ENCODE assay signal across 8 cellular contexts in genomic region chr16:75148311-75149195, GRCh38. TPM values are rescaled to one million over a fixed set of nuclear protein-coding genes. Genes with fewer than 3 reads are reported as not detected.
DNase-seq lines count a peak whose midpoint lies in the region; ATAC-seq, FAIRE-seq and TF ChIP-seq lines count a peak whose summit lies in the region.

ZFP1 (plus strand) TSS chr16:75148524; CDS start chr16:75152952, 4,428 bp downstream.

- DNase-seq in Caco-2 (peak; percentile 97 to 98), HTR-8/SVneo (ENCODE audit: insufficient read length, low spot score) (peak; percentile 98), NOMO-1 treated with DMSO at 0.1 percent for 48 hours (lab: John Stamatoyannopoulos, UW; ENCODE audit: unreplicated experiment) (peak; percentile 82), memory B cell (ENCODE audit: low spot score in 2 of 2) (peak; percentile 95 to 96)
- DNase-seq in effector memory CD8-positive, alpha-beta T cell, result peak; percentile 92 to 94 (median 93)
- peak; percentile 90 for DNase-seq in stimulated activated CD8-positive, alpha-beta memory T cell treated with anti-CD3 and anti-CD28 coated beads, Interleukin-12 subunit alpha, Interleukin-12 subunit beta, amount 100 ng/mL, for 1 hour (ENCODE audit: low read depth)

- intact Hi-C loops in Caco-2 (cut with micrococcal nuclease; ENCODE audit: unreplicated experiment), result loop anchor here (1.0 kb wide), 1 partner anchor 20 kb away; no protein-coding TSS in a partner anchor

- H3K4me1 ChIP-seq in Caco-2, result no peaks in the 10 kb centered on the region

- H3K36me3 ChIP-seq in Caco-2 (ENCODE audit: control insufficient read depth, insufficient read depth, low read length), result no peaks in the 10 kb centered on the region

- peak; percentile 87 for FAIRE-seq in HTR-8/SVneo (lab: Jason Lieb, UNC)

- H3K4me3 Mint-ChIP-seq in Caco-2 (ENCODE audit: unreplicated experiment) (peak within 1 kb of the TSS; percentile 87), memory B cell (peak within 1 kb of the TSS; percentile 91)
- H3K4me3 Mint-ChIP-seq in effector memory CD8-positive, alpha-beta T cell, result peak within 1 kb of the TSS; percentile 85 to 91

- H3K27me3 ChIP-seq in Caco-2 (replicated peaks; ENCODE audit: control insufficient read depth, insufficient read depth, low read length), result no peaks in the 10 kb centered on the region

- H3K27ac Mint-ChIP-seq in Caco-2 (ENCODE audit: unreplicated experiment) (peak within 1 kb of the TSS; percentile 78), memory B cell (peak within 1 kb of the TSS; percentile 45)
- H3K27ac Mint-ChIP-seq in effector memory CD8-positive, alpha-beta T cell, result peak within 1 kb of the TSS; percentile 78 to 84

- TF ChIP-seq CTCF in Caco-2 (IDR thresholded peaks at IDR 0.05; ENCODE audit: insufficient read depth in 1 of 2, low read depth in 1 of 2, low read length in 1 of 2, severe bottlenecking in 1 of 2, unreplicated experiment in 1 of 2), result no peak

- H3K9me3 Mint-ChIP-seq in Caco-2 (ENCODE audit: unreplicated experiment) (peaks cover 31% of the 10 kb centered on the region), memory B cell (peaks cover 17% of the 10 kb centered on the region)
- peaks cover 0 to 21% of the 10 kb centered on the region in 2 donors for H3K9me3 Mint-ChIP-seq in effector memory CD8-positive, alpha-beta T cell

- CTCF ChIA-PET in Caco-2 (lab: Charles Lee), result no interaction called here
- CTCF ChIA-PET in activated CD8-positive, alpha-beta memory T cell treated with anti-CD3 and anti-CD28 coated beads for 36 hours (lab: Charles Lee), result no interaction called here

- H3K36me3 Mint-ChIP-seq in Caco-2 (ENCODE audit: insufficient read depth, unreplicated experiment), result peaks cover 36% of the 10 kb centered on the region
- peaks cover 3% of the 10 kb centered on the region for H3K36me3 Mint-ChIP-seq in effector memory CD8-positive, alpha-beta T cell (ENCODE audit: insufficient read depth)
- peaks cover 23% of the 10 kb centered on the region for H3K36me3 Mint-ChIP-seq in memory B cell

- H3K4me1 Mint-ChIP-seq in Caco-2 (ENCODE audit: low read depth, unreplicated experiment) (no peaks in the 10 kb centered on the region), memory B cell (peaks cover 11% of the 10 kb centered on the region)
- H3K4me1 Mint-ChIP-seq in effector memory CD8-positive, alpha-beta T cell (ENCODE audit: low read depth in 2 of 2), result peaks cover 8 to 9% of the 10 kb centered on the region in 2 donors

- H3K27me3 Mint-ChIP-seq in Caco-2 (ENCODE audit: insufficient read depth, unreplicated experiment), result no peaks in the 10 kb centered on the region
- no peaks in the 10 kb centered on the region for H3K27me3 Mint-ChIP-seq in effector memory CD8-positive, alpha-beta T cell
- H3K27me3 Mint-ChIP-seq in memory B cell, result no peaks in the 10 kb centered on the region

- peaks cover 16% of the 10 kb centered on the region for H3K9me3 ChIP-seq in Caco-2

- peak; percentile 80 for ATAC-seq in GM21381 (IDR thresholded peaks at IDR 0.05; ENCODE audit: unreplicated experiment)
- ATAC-seq in effector memory CD8-positive, alpha-beta T cell (replicated peaks), result peak; percentile 88
- ATAC-seq in memory B cell (ENCODE audit: low read depth), result peak; percentile 86

- BruUV-seq in Caco-2 (replicated peaks; lab: Mats Ljungman, UMichigan), result no TSS peak

- POLR2A ChIA-PET in Caco-2 (lab: Charles Lee), result interaction anchor here (0.7 kb wide), 1 partner anchor 78 kb away, joined by 3 read pairs; no protein-coding TSS in a partner anchor
- POLR2A ChIA-PET in activated CD8-positive, alpha-beta memory T cell treated with anti-CD3 and anti-CD28 coated beads for 36 hours (lab: Charles Lee), result no interaction called here

- H3K4me3 ChIP-seq in Caco-2 (ENCODE audit: low read depth, low read length), result peak within 1 kb of the TSS; percentile 77

RNA-seq across cellular contexts. Expression of gene ZFP1, which starts in this region (rescaled TPM):
- 11.4 and 14.2 TPM in 2 replicates for total RNA-seq in Caco-2 (2022)
- 10 to 100 TPM; 13.1 to 19.3 TPM for total RNA-seq in activated CD8-positive, alpha-beta memory T cell treated with anti-CD3 and anti-CD28 coated beads for 36 hours

Comparison
In these comparisons a context has a peak if more than half of its experiments do, and no peak if none do; other contexts are left out.
1. Peak in every context shown above with its lines: DNase-seq, ATAC-seq and H3K4me3 ChIP-seq.